8 cellular contexts compared by ENCODE assay signal in genomic region chr6:159701413-159701999, GRCh38. TPM values are rescaled to one million over a fixed set of nuclear protein-coding genes. Genes with fewer than 3 reads are reported as not detected.
DNase-seq lines count a peak whose midpoint lies in the region; ATAC-seq and TF ChIP-seq lines count a peak whose summit lies in the region.

No MANE protein-coding gene starts in this region.

- H3K4ac ChIP-seq in trophoblast cell (ENCODE audit: low read depth, low read length) = no peak overlapping the region

- H4K8ac ChIP-seq in trophoblast cell (ENCODE audit: low read depth, low read length) = no peak overlapping the region

- H3K14ac ChIP-seq in trophoblast cell (ENCODE audit: low read length) = no peak overlapping the region

- H3K9ac ChIP-seq in trophoblast cell (ENCODE audit: low read length) = no peak overlapping the region

- no peaks in the 10 kb centered on the region for H3K79me1 ChIP-seq in trophoblast cell (ENCODE audit: low read length)

- CTCF ChIA-PET in Panc1 (lab: Charles Lee) = interaction anchor here (0.7 kb wide), 1 partner anchor 42 kb away, joined by 3 read pairs; no protein-coding TSS in a partner anchor

- H3K36me3 ChIP-seq in Panc1 (ENCODE audit: control insufficient read depth, insufficient read depth, low read length) = no peaks in the 10 kb centered on the region
- peaks cover 0 to 5% of the 10 kb centered on the region in 2 experiments for H3K36me3 ChIP-seq in trophoblast cell (ENCODE audit: control insufficient read depth in 1 of 2, insufficient read depth in 2 of 2, low read length in 2 of 2)
- no peaks in the 10 kb centered on the region for H3K36me3 ChIP-seq in testis (ENCODE audit: low read depth, missing control alignments)

- WGBS in trophoblast cell (ENCODE audit: extremely low coverage, insufficient coverage, insufficient read length) = no CpG with 5 or more reads among the region's 7 CpGs
- WGBS in testis, 2 donors = 77 to 91% methylated on average over 7 of the region's 7 CpGs

- no peak overlapping the region for H4K91ac ChIP-seq in trophoblast cell (ENCODE audit: low read depth, low read length)

- no peak overlapping the region for H2BK5ac ChIP-seq in trophoblast cell (ENCODE audit: low read depth, low read length, poor library complexity)

- DNase-seq in Caki2 (ENCODE audit: low read depth) (peak; percentile 83), Panc1 (ENCODE audit: low read depth, low spot score) (no peak), trophoblast cell (peak; percentile 31 to 88), NCI-H524 treated with DMSO at 0.1 percent for 48 hours (lab: John Stamatoyannopoulos, UW) (no peak), mesenteric fat pad (ENCODE audit: low spot score) (no peak), testis (no peak)

- no peak overlapping the region for H2BK12ac ChIP-seq in trophoblast cell (ENCODE audit: low read length)

- in situ Hi-C loops in Caki2 (cut with HindIII; ENCODE audit: low pct_unique_long_range_greater_than_20kb, low sequenced_read_pairs) (no loop called here), Panc1 (cut with HindIII; ENCODE audit: low pct_unique_long_range_greater_than_20kb, low sequenced_read_pairs) (no loop called here)

- H2AK5ac ChIP-seq in trophoblast cell (ENCODE audit: low read length) = no peak overlapping the region

- TSS peak; percentile 38 for BruUV-seq in Panc1 (replicated peaks; lab: Mats Ljungman, UMichigan)

- H3K4me1 ChIP-seq in Panc1 (ENCODE audit: control insufficient read depth, insufficient read depth, low read length) = peaks cover 3% of the 10 kb centered on the region; the same call in 1 of the 2 replicates
- H3K4me1 ChIP-seq in trophoblast cell (ENCODE audit: control insufficient read depth in 1 of 2, insufficient read depth in 2 of 2, low read length in 2 of 2) = no peaks in the 10 kb centered on the region
- no peaks in the 10 kb centered on the region for H3K4me1 ChIP-seq in testis

- H3K18ac ChIP-seq in trophoblast cell (ENCODE audit: low read length) = no peak overlapping the region

- H3K23ac ChIP-seq in trophoblast cell (ENCODE audit: low read length) = no peak overlapping the region

- no peak overlapping the region for H4K12ac ChIP-seq in trophoblast cell (ENCODE audit: low read depth, low read length)

- H3K27ac ChIP-seq in Panc1 (ENCODE audit: low read length) (no peak overlapping the region), trophoblast cell (ENCODE audit: low read depth, low read length) (no peak overlapping the region), testis (no peak overlapping the region)

- intact Hi-C loops in Panc1 (cut with micrococcal nuclease; ENCODE audit: unreplicated experiment) (no loop called here), testis (cut with DNase I; ENCODE audit: low total_unique reads) (no loop called here)

- H3K27me3 ChIP-seq in Panc1 (ENCODE audit: control insufficient read depth, insufficient read depth, low read length) (no peaks in the 10 kb centered on the region), trophoblast cell (ENCODE audit: insufficient read depth, low read length) (no peaks in the 10 kb centered on the region), testis (no peaks in the 10 kb centered on the region)

- H2AFZ ChIP-seq in trophoblast cell (ENCODE audit: insufficient read depth, low read length, poor library complexity) = no peak overlapping the region

- no peak for TF ChIP-seq POLR2A in testis (IDR thresholded peaks at IDR 0.05)

- POLR2A ChIA-PET in Panc1 (lab: Charles Lee) = no interaction called here

- no peaks in the 10 kb centered on the region for H3K9me3 ChIP-seq in Panc1 (ENCODE audit: control insufficient read depth, insufficient read depth, low read depth, low read length)
- H3K9me3 ChIP-seq in trophoblast cell (ENCODE audit: insufficient read depth, low read depth, low read length) = peaks cover 3% of the 10 kb centered on the region
- H3K9me3 ChIP-seq in testis = no peaks in the 10 kb centered on the region

- no peak overlapping the region for H2BK120ac ChIP-seq in trophoblast cell (ENCODE audit: insufficient read depth, low read length, poor library complexity)

- ATAC-seq in Panc1 (peak; percentile 62; the same call in 1 of the 2 replicates), esophagus mucosa (peak; percentile 82), HG03378 (IDR thresholded peaks at IDR 0.05; ENCODE audit: unreplicated experiment) (no peak)

- TF ChIP-seq CTCF in Panc1 (IDR thresholded peaks at IDR 0.05) (no peak), testis (IDR thresholded peaks at IDR 0.05) (no peak)

- no peak overlapping the region for H3K4me2 ChIP-seq in trophoblast cell (ENCODE audit: low read length)

- no peak overlapping the region for H3K4me3 ChIP-seq in Panc1 (ENCODE audit: low read depth in 2 of 2, low read length in 2 of 2)
- H3K4me3 ChIP-seq in trophoblast cell (ENCODE audit: low read depth, low read length) = no peak overlapping the region
- H3K4me3 ChIP-seq in testis = no peak overlapping the region

- no peaks in the 10 kb centered on the region for H3K79me2 ChIP-seq in trophoblast cell (ENCODE audit: control insufficient read depth, insufficient read depth, low read length, poor library complexity)

RNA-seq across cellular contexts. Expression of gene SOD2, which starts 8.5 kb away (rescaled TPM):
- 30.8 and 32.6 TPM in 2 replicates for total RNA-seq in Caki2 (2014; rRNA removed; shearing (Covaris generic); ENCODE audit: low replicate concordance)
- 180 TPM for total RNA-seq in Panc1 (2021; ENCODE audit: unreplicated experiment)
- polyA plus RNA-seq in Panc1 (2012; ENCODE audit: insufficient read length) = 137 TPM
- 280 TPM for total RNA-seq in esophagus mucosa
- 26.7 and 26.8 TPM in 2 replicates for polyA plus RNA-seq in trophoblast cell (2013)
- 1,141 TPM for total RNA-seq in mesenteric fat pad
- total RNA-seq in testis = 10 to 100 TPM; 56.5 to 98.5 TPM
- 160 TPM for polyA plus RNA-seq in testis (ENCODE audit: insufficient read depth, low read depth, low replicate concordance)

RNA-seq across cellular contexts. Expression of gene WTAP, which starts 25.8 kb away (rescaled TPM):
- total RNA-seq in Caki2 (2014; rRNA removed; shearing (Covaris generic); ENCODE audit: low replicate concordance) = 55.5 and 61.5 TPM in 2 replicates
- total RNA-seq in Panc1 (2021; ENCODE audit: unreplicated experiment) (112 TPM), esophagus mucosa (71.0 TPM), mesenteric fat pad (82.8 TPM), testis (10 to 100 TPM; 88.0 to 91.2 TPM)
- 51.1 TPM for polyA plus RNA-seq in Panc1 (2012; ENCODE audit: insufficient read length)
- polyA plus RNA-seq in trophoblast cell (2013) = 80.7 and 84.4 TPM in 2 replicates
- polyA plus RNA-seq in testis (ENCODE audit: insufficient read depth, low read depth, low replicate concordance) = 76.7 TPM

Comparison
In these comparisons a context has a peak if more than half of its experiments do, and no peak if none do; other contexts are left out.
1. DNase-seq: peak in Caki2 (single experiment) and trophoblast cell (2 of 2); none in Panc1 (single experiment), NCI-H524 treated with DMSO at 0.1 percent for 48 hours (single experiment), mesenteric fat pad (single experiment) and testis (single experiment).